Comparison of ENCODE assay signal across 9 cellular contexts in the genomic region with DNA sequence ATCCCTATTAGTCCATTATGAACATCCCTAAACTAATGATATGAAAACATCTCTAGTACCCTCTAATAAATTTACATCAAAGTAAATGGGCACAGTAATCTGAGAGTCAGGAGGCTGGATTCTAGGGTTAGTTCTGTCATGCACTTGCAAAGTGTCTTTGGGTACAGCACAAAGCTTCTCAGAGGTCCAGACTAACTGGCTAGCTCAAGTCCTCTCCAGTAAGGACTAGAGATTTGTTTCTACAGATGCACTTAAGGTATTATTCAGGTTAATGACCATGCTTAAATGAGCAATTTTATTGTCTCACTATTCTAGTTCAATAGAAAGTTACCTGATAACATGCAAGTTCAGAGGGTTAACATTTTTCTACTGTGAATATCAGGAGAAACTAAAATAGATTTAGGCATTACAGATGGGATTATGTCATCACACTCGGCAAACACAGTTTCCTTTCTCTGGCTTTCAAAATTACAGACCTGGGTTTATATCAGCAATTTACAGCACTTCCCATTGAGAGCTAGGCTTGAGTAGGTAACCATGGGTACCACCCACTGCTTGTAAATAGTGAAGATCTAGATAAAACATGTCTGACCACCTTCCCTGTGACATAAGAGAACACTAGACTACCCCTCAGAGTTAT.
DNase-seq lines count a peak whose midpoint lies in the region; ATAC-seq, FAIRE-seq and TF ChIP-seq lines count a peak whose summit lies in the region.
"Had no signal": no experiment of that assay in that cellular context is flagged by ENCODE, and none has a peak within 500 bp of the region (broad histone marks: within the 10 kb centered on the region; RNA-seq: fewer than 3 reads in every experiment).

No MANE protein-coding gene starts in this region.

- peak overlapping the region; percentile 67 for H3K27ac ChIP-seq in naive thymus-derived CD4-positive, alpha-beta T cell (ENCODE audit: low read depth, low read length)
- H3K27ac ChIP-seq in kidney (ENCODE audit: low read depth in 2 of 2, low read length in 2 of 2): no peak overlapping the region
- H3K27ac ChIP-seq: A549 had no signal

- no peaks in the 10 kb centered on the region for H3K9me3 Mint-ChIP-seq in activated naive CD4-positive, alpha-beta T cell treated with anti-CD3 and anti-CD28 coated beads, Interleukin-2, amount 50 U/mL, for 72 hours
- H3K9me3 Mint-ChIP-seq in naive thymus-derived CD4-positive, alpha-beta T cell: peaks cover 0 to 4% (median 0%) of the 10 kb centered on the region in 11 donors

- no peak overlapping the region for H3K9ac ChIP-seq in kidney (ENCODE audit: low read length in 2 of 2)

- peak overlapping the region; percentile 22 for H3K4me3 ChIP-seq in naive thymus-derived CD4-positive, alpha-beta T cell (ENCODE audit: low read length)
- no peak overlapping the region for H3K4me3 ChIP-seq in kidney (ENCODE audit: low read length in 2 of 2)
- H3K4me3 ChIP-seq: A549 had no signal

- intact Hi-C loops in naive thymus-derived CD4-positive, alpha-beta T cell (cut with micrococcal nuclease): loop anchor here (1.0 to 2.0 kb wide), 4 partner anchors 8 to 232 kb away; no protein-coding TSS in a partner anchor
- intact Hi-C loops in kidney (cut with DNase I): no loop called here

- peak overlapping the region in 9 of 10 donors; percentile 5 to 60 (median 43) for H3K4me3 Mint-ChIP-seq in naive thymus-derived CD4-positive, alpha-beta T cell

- H3K36me3 Mint-ChIP-seq in activated naive CD4-positive, alpha-beta T cell treated with anti-CD3 and anti-CD28 coated beads, Interleukin-2, amount 50 U/mL, for 72 hours: peaks cover 0 to 7% of the 10 kb centered on the region in 2 donors
- H3K36me3 Mint-ChIP-seq in naive thymus-derived CD4-positive, alpha-beta T cell: peaks cover 5 to 15% (median 11%) of the 10 kb centered on the region in 5 donors

- FAIRE-seq in kidney (lab: Jason Lieb, UNC): no peak
- FAIRE-seq: A549 had no signal

- H3K9me3 ChIP-seq in naive thymus-derived CD4-positive, alpha-beta T cell (ENCODE audit: control insufficient read depth in 2 of 3, low read length in 3 of 3): no peaks in the 10 kb centered on the region
- no peaks in the 10 kb centered on the region for H3K9me3 ChIP-seq in kidney (ENCODE audit: control insufficient read depth in 1 of 2, low read length in 2 of 2)
- H3K9me3 ChIP-seq: A549 had no signal

- no peak for TF ChIP-seq CTCF in kidney (IDR thresholded peaks at IDR 0.05; ENCODE audit: borderline replicate concordance, extremely low read depth, insufficient read depth)

- CTCF ChIA-PET in naive thymus-derived CD4-positive, alpha-beta T cell (lab: Charles Lee): no interaction called here

- peaks cover 19 to 35% of the 10 kb centered on the region in 2 donors for H3K4me1 ChIP-seq in naive thymus-derived CD4-positive, alpha-beta T cell (ENCODE audit: control insufficient read depth in 2 of 2, insufficient read depth in 2 of 2, low read length in 2 of 2)
- no peaks in the 10 kb centered on the region for H3K4me1 ChIP-seq in kidney (ENCODE audit: control insufficient read depth in 1 of 2, insufficient read depth in 1 of 2, low read depth in 1 of 2, low read length in 2 of 2)

- POLR2A ChIA-PET in naive thymus-derived CD4-positive, alpha-beta T cell (lab: Charles Lee): no interaction called here

- DNase-seq in NCI-H146 (lab: John Stamatoyannopoulos, UW): peak; percentile 2
- no peak for DNase-seq in NCI-H146 treated with DMSO at 0.1 percent for 48 hours (lab: John Stamatoyannopoulos, UW; ENCODE audit: unreplicated experiment)
- peak; percentile 73 for DNase-seq in NCI-H1436 (lab: John Stamatoyannopoulos, UW)
- no peak for DNase-seq in activated naive CD4-positive, alpha-beta T cell treated with anti-CD3 and anti-CD28 coated beads, Interleukin-2, amount 50 U/mL, for 72 hours (ENCODE audit: low spot score in 2 of 2)
- peak in 7 of 9 donors; percentile 33 to 82 (median 64) for DNase-seq in naive thymus-derived CD4-positive, alpha-beta T cell
- no peak for DNase-seq in stimulated activated CD8-positive, alpha-beta memory T cell treated with anti-CD3 and anti-CD28 coated beads, Interleukin-4, amount 100 ng/mL, for 48 hours
- DNase-seq in kidney: no peak

- no peaks in the 10 kb centered on the region for H3K36me3 ChIP-seq in naive thymus-derived CD4-positive, alpha-beta T cell (ENCODE audit: control insufficient read depth in 2 of 3, insufficient read depth in 3 of 3, low read length in 3 of 3)
- no peaks in the 10 kb centered on the region for H3K36me3 ChIP-seq in kidney (ENCODE audit: control insufficient read depth in 1 of 2, insufficient read depth in 2 of 2, low read length in 2 of 2)

- ATAC-seq in activated naive CD4-positive, alpha-beta T cell treated with anti-CD3 and anti-CD28 coated beads, Interleukin-2, amount 50 U/mL, for 72 hours: peak; percentile 81 to 88
- peak; percentile 95 for ATAC-seq in naive thymus-derived CD4-positive, alpha-beta T cell
- ATAC-seq in GM21515 (IDR thresholded peaks at IDR 0.05; ENCODE audit: unreplicated experiment): no peak
- ATAC-seq: A549 had no signal

- H3K27me3 ChIP-seq in naive thymus-derived CD4-positive, alpha-beta T cell (ENCODE audit: control insufficient read depth in 2 of 2, insufficient read depth in 2 of 2, low read length in 2 of 2): no peaks in the 10 kb centered on the region

- no peaks in the 10 kb centered on the region for H3K27me3 Mint-ChIP-seq in naive thymus-derived CD4-positive, alpha-beta T cell

- H3K4me1 Mint-ChIP-seq in naive thymus-derived CD4-positive, alpha-beta T cell: peaks cover 25 to 63% (median 51%) of the 10 kb centered on the region in 7 donors

- H3K27ac Mint-ChIP-seq in activated naive CD4-positive, alpha-beta T cell treated with anti-CD3 and anti-CD28 coated beads, Interleukin-2, amount 50 U/mL, for 72 hours: peak overlapping the region; percentile 48 to 55
- H3K27ac Mint-ChIP-seq in naive thymus-derived CD4-positive, alpha-beta T cell: peak overlapping the region; percentile 22 to 80 (median 51)

Comparison
In these comparisons a context has a peak if more than half of its experiments do, and no peak if none do; other contexts are left out.
1. DNase-seq: peak in NCI-H146 (single experiment), NCI-H1436 (single experiment) and naive thymus-derived CD4-positive, alpha-beta T cell (7 of 9); none in NCI-H146 treated with DMSO at 0.1 percent for 48 hours (single experiment), activated naive CD4-positive, alpha-beta T cell treated with anti-CD3 and anti-CD28 coated beads, Interleukin-2, amount 50 U/mL, for 72 hours (0 of 2), stimulated activated CD8-positive, alpha-beta memory T cell treated with anti-CD3 and anti-CD28 coated beads, Interleukin-4, amount 100 ng/mL, for 48 hours (single experiment) and kidney (single experiment).